1 cellular context compared by ENCODE assay signal in the genomic region with DNA sequence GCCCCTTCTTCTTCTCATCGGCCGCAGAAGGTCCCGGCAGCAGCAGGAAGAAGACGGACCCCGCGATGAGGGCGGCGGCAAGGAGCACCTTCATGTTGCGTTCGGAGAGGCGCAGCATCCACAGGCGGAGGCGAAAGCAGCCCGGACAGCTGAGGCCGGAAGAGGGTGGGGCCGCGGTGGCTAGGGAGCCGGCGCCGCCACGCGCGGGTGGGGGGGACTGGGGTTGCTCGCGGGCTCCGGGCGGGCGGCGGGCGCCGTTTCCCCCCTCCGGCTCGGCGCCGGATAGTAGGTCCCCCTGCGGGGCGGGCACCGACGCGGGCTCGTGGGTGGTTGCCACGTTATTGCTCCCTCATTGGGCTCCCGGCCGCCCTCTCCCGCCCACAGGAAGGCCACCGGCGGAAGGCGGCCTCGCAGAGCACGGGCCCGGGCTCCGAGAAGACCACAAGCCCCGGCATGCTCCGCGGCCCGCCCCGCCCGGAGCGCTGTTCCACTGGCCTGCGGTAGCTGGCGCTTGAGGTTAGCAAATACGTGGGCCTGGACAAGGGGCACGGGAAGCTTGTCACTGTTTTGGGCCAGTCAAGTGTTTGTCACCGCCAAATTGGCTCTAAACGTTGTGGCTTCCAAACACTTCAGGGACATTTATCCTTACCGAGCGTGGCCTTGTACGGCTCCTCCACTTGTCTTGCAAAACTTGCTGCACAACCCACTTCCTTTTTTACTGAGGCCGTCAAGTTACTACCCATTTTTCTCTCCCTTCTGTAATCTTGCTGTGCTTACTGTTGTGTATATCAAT.
TF ChIP-seq lines count a peak whose summit lies in the region.

Gene PPIB (minus strand): TSS at position 154 of the 793 bp plus-strand sequence. CDS start 36 bp downstream, at position 118.

TF ChIP-seq in GM12878, 131 proteins besides CTCF, POLR2A, EP300 and RAD21 (continued from another document):
- TF ChIP-seq E4F1 (IDR thresholded peaks at IDR 0.05; ENCODE audit: borderline replicate concordance, partially characterized antibody) (peak; percentile 56), CBFB (IDR thresholded peaks at IDR 0.05; ENCODE audit: low read depth) (peak; percentile 26), BCLAF1 (IDR thresholded peaks at IDR 0.05) (peak; percentile 91), DPF2 (IDR thresholded peaks at IDR 0.05) (peak; percentile 72; the same call in 1 of the 2 replicates), SMARCA5 (IDR thresholded peaks at IDR 0.05) (0 out of 2 replicates have a peak, but pooled peaks have one; percentile 45), ZNF24 (IDR thresholded peaks at IDR 0.05) (peak; percentile 52; the same call in 1 of the 2 replicates)
- TF ChIP-seq, protein P1, sequence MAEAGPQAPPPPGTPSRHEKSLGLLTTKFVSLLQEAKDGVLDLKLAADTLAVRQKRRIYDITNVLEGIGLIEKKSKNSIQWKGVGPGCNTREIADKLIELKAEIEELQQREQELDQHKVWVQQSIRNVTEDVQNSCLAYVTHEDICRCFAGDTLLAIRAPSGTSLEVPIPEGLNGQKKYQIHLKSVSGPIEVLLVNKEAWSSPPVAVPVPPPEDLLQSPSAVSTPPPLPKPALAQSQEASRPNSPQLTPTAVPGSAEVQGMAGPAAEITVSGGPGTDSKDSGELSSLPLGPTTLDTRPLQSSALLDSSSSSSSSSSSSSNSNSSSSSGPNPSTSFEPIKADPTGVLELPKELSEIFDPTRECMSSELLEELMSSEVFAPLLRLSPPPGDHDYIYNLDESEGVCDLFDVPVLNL (IDR thresholded peaks at IDR 0.05; ENCODE audit: low read depth, low read length), result no peak
